8 cellular contexts compared by ENCODE assay signal in the genomic region with DNA sequence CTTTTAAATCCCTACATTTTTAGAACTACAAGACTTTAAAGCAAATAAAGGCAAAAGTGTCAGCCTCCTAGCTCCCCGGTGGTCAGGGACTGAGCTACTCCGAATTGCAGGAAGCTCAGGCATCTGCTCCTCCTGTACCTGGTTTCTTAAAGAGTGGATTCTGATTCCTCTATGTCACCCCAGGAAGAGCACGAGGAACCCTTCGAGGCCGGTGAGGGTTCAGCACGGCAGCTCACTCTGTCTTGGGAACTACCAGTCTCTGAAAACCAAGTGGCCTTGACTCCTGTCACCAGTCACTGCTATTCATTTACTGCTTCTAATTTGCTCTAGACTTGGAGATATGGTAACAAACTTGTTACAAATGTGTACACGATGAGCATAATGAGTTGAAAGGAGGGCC. TPM values are rescaled to one million over a fixed set of nuclear protein-coding genes. Genes with fewer than 3 reads are reported as not detected.
A peak's percentile ranks its signal among the peaks of the same experiment; 100 is the strongest.
DNase-seq lines count a peak whose midpoint lies in the region; ATAC-seq and TF ChIP-seq lines count a peak whose summit lies in the region.

No MANE protein-coding gene starts in this region.

- H3K4me3 ChIP-seq in dorsolateral prefrontal cortex, result peak overlapping the region in 40 of 59 donors; percentile 1 to 96 (median 88)
- peak overlapping the region in 1 of 4 donors; percentile 80 for H3K4me3 ChIP-seq in transverse colon

- TF ChIP-seq POLR2A in transverse colon (IDR thresholded peaks at IDR 0.05), result no peak

- intact Hi-C loops in dorsolateral prefrontal cortex (cut with DNase I), result no loop called here
- intact Hi-C loops in transverse colon (cut with DNase I; ENCODE audit: low total_unique reads), result no loop called here

- 13 to 25% methylated on average over 1 to 7 of the region's 7 CpGs for WGBS in transverse colon (ENCODE audit: low coverage in 1 of 2), 2 donors

- in situ Hi-C loops in transverse colon (cut with MboI; ENCODE audit: low pct_ligation_motif_present in 1 of 4, low pct_unique_long_range_greater_than_20kb in 1 of 4, low sequenced_read_pairs in 3 of 4), result no loop called here

- H3K27me3 ChIP-seq in dorsolateral prefrontal cortex (no peaks in the 10 kb centered on the region), transverse colon (no peaks in the 10 kb centered on the region)

- H3K9me3 ChIP-seq in transverse colon, result no peaks in the 10 kb centered on the region

- peak overlapping the region in 55 of 59 donors; percentile 5 to 95 (median 76) for H3K27ac ChIP-seq in dorsolateral prefrontal cortex
- H3K27ac ChIP-seq in transverse colon, result peak overlapping the region; percentile 92 to 98 (median 95)

- H3K36me3 ChIP-seq in transverse colon, result no peaks in the 10 kb centered on the region

- ATAC-seq in HG02840 (IDR thresholded peaks at IDR 0.05; ENCODE audit: low FRiP score, unreplicated experiment) (no peak), HG03571 (IDR thresholded peaks at IDR 0.05; ENCODE audit: unreplicated experiment) (no peak)

- DNase-seq in DMS53 (lab: John Stamatoyannopoulos, UW) (peak; percentile 88), DMS53 treated with DMSO at 0.1 percent for 48 hours (lab: John Stamatoyannopoulos, UW; ENCODE audit: unreplicated experiment) (no peak), dorsolateral prefrontal cortex (no peak), myocyte (ENCODE audit: low read depth) (peak; percentile 57), transverse colon (no peak), NCI-H748 (lab: John Stamatoyannopoulos, UW; ENCODE audit: unreplicated experiment) (no peak)

- no peak for TF ChIP-seq EP300 in transverse colon (IDR thresholded peaks at IDR 0.05; ENCODE audit: low read depth)

- TF ChIP-seq CTCF in dorsolateral prefrontal cortex (IDR thresholded peaks at IDR 0.05 in 54 of 56, conservative IDR thresholded peaks at IDR 0.05 in 2 of 56; ENCODE audit: low read depth in 1 of 56, partially characterized antibody in 56 of 56), result no peak
- no peak for TF ChIP-seq CTCF in transverse colon (IDR thresholded peaks at IDR 0.05)

- H3K4me1 ChIP-seq in transverse colon, result peaks cover 41 to 87% (median 66%) of the 10 kb centered on the region in 4 donors

RNA-seq across cellular contexts. Expression of gene PER2, which starts 2.3 kb away (rescaled TPM):
- total RNA-seq in dorsolateral prefrontal cortex, result 10 to 100 TPM in 119 of 120 experiments, 1 to 10 TPM in 1; 9.9 to 34.3 (median 18.4) TPM
- 3.1 and 6.6 TPM in 2 replicates for total RNA-seq in myocyte
- 4.0 TPM for polyA plus RNA-seq in myocyte (2012)
- 10 to 100 TPM; 19.1 to 67.3 (median 32.3) TPM for total RNA-seq in transverse colon

RNA-seq across cellular contexts. Expression of gene TRAF3IP1, which starts 34.2 kb away (rescaled TPM):
- total RNA-seq in dorsolateral prefrontal cortex (10 to 100 TPM; 17.6 to 47.3 (median 30.2) TPM), myocyte (8.2 and 8.8 TPM in 2 replicates), transverse colon (10 to 100 TPM in 3 of 4 donors, 1 to 10 TPM in 1; 1.1 to 14.1 (median 10.4) TPM)
- polyA plus RNA-seq in myocyte (2012), result 12.6 TPM

RNA-seq across cellular contexts. Expression of gene HES6, which starts 46.3 kb away (rescaled TPM):
- total RNA-seq in dorsolateral prefrontal cortex (10 to 100 TPM; 16.3 to 92.6 (median 39.4) TPM), myocyte (289 and 488 TPM in 2 replicates), transverse colon (10 to 100 TPM; 15.0 to 94.5 (median 31.7) TPM)
- 258 TPM for polyA plus RNA-seq in myocyte (2012)

Comparison
In these comparisons a context has a peak if more than half of its experiments do, and no peak if none do; other contexts are left out.
1. DNase-seq: peak in DMS53 (single experiment) and myocyte (single experiment); none in DMS53 treated with DMSO at 0.1 percent for 48 hours (single experiment), dorsolateral prefrontal cortex (0 of 10), transverse colon (single experiment) and NCI-H748 (single experiment).